10 cellular contexts compared by ENCODE assay signal in genomic region chr18:74942319-74942910, GRCh38.
A peak's percentile ranks its signal among the peaks of the same experiment; 100 is the strongest.
DNase-seq lines count a peak whose midpoint lies in the region; ATAC-seq, FAIRE-seq and TF ChIP-seq lines count a peak whose summit lies in the region.
"Had no signal": no experiment of that assay in that cellular context is flagged by ENCODE, and none has a peak within 500 bp of the region (broad histone marks: within the 10 kb centered on the region; RNA-seq: fewer than 3 reads in every experiment).

No MANE protein-coding gene starts in this region.

- TF ChIP-seq CTCF in epithelial cell of proximal tubule (conservative IDR thresholded peaks at IDR 0.05; ENCODE audit: low read depth, low read length) = no peak

- H3K4me3 ChIP-seq in epithelial cell of proximal tubule (ENCODE audit: low read depth, low read length) = no peak overlapping the region

- DNase-seq in activated CD4-positive, CD25-positive, alpha-beta regulatory T cell (lab: John Stamatoyannopoulos, UW) = no peak
- DNase-seq in epithelial cell of proximal tubule (ENCODE audit: low read depth) (peak; percentile 10), frontal cortex (ENCODE audit: low spot score in 2 of 2) (no peak), NCI-H2171 (lab: John Stamatoyannopoulos, UW) (no peak), DMS153 (lab: John Stamatoyannopoulos, UW) (no peak)
- DNase-seq: anterior cingulate cortex, MV-4-11 had no signal

- no peak for FAIRE-seq in frontal cortex (lab: Jason Lieb, UNC)

- peak; percentile 27 to 28 for ATAC-seq in activated CD4-positive, CD25-positive, alpha-beta regulatory T cell treated with anti-CD3 and anti-CD28 coated beads, Interleukin-2, amount 50 U/mL, for 24 hours
- peak; percentile 93 for ATAC-seq in GM21381 (IDR thresholded peaks at IDR 0.05; ENCODE audit: unreplicated experiment)
- ATAC-seq in HG03354 (IDR thresholded peaks at IDR 0.05; ENCODE audit: poor library complexity, severe bottlenecking, unreplicated experiment) = peak; percentile 80

Comparison
In these comparisons a context has a peak if more than half of its experiments do, and no peak if none do; other contexts are left out.
1. ATAC-seq: peak in every context shown above with its lines; median percentile 93 in GM21381; 80 in HG03354; 28 in activated CD4-positive, CD25-positive, alpha-beta regulatory T cell treated with anti-CD3 and anti-CD28 coated beads, Interleukin-2, amount 50 U/mL, for 24 hours.